19 cellular contexts compared by ENCODE assay signal in the genomic region with DNA sequence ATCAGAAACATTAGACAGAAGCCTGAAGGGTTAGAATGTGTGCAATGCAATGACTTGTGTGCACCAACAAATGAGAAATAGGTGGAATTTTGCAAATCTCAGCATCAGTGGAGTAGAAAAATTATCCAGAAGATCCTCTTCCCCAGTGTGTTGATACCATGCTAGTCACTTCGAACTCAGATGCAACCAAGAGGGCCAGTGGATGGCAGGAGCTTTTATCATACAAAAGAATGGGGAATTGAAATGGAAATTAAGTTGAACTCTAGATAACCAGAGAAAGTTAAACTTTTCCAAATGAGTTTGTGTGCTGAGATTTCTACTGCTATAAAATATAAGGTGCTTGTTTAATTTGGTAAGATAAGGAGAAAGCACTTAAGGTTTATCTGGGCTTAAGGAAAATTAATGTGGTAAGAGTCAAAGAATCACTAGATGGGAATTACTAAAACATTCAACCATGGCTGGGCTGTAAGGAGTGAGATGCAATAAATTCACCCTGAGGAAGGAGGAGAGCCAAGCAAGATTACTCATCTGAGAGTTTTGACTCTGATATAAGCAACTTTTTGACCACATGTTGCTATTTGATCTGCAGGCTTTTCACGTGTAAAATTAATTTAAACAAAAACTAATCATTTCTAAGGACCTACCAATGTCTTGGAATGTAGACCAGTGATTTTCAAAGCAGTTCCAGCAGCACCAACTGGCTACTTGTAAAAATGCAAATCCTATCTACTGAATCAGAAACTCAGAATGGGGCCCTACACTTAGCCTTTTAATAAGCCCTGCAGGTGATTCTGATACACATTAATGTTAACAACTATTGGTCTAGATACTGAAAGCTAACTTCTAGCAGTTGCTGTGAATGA.
A peak's percentile ranks its signal among the peaks of the same experiment; 100 is the strongest.
DNase-seq lines count a peak whose midpoint lies in the region; ATAC-seq, FAIRE-seq and TF ChIP-seq lines count a peak whose summit lies in the region.
"Had no signal": no experiment of that assay in that cellular context is flagged by ENCODE, and none has a peak within 500 bp of the region (broad histone marks: within the 10 kb centered on the region; RNA-seq: fewer than 3 reads in every experiment).

No MANE protein-coding gene starts in this region.

- no peaks in the 10 kb centered on the region for H3K79me1 ChIP-seq in neuronal stem cell (ENCODE audit: low read depth, low read length)

- DNase-seq in HAP-1 (ENCODE audit: low spot score in 2 of 2), result peak; percentile 38 to 60
- peak; percentile 42 for DNase-seq in astrocyte (ENCODE audit: low read depth)
- DNase-seq in neuronal stem cell (ENCODE audit: low spot score), result no peak
- no peak for DNase-seq in NCI-H2171 (lab: John Stamatoyannopoulos, UW)
- no peak for DNase-seq in germinal center (ENCODE audit: low spot score)
- DNase-seq: BE2C, DMS53, KG1, NCI-H1092 treated with DMSO at 0.1 percent for 48 hours, NCI-H146, NCI-H2029, NCI-H226, NCI-H510A treated with DMSO at 0.1 percent for 48 hours, NCI-H748 treated with DMSO at 0.1 percent for 48 hours had no signal

- no peak overlapping the region for H2AK5ac ChIP-seq in neuronal stem cell (ENCODE audit: low read depth, low read length)

- H3K36me3 ChIP-seq in HAP-1 (replicated peaks) (no peaks in the 10 kb centered on the region), astrocyte (ENCODE audit: insufficient read depth, low read length) (no peaks in the 10 kb centered on the region), iPS-18a (ENCODE audit: control insufficient read depth, low read depth, low read length) (no peaks in the 10 kb centered on the region), neuronal stem cell (replicated peaks in 1 of 2; ENCODE audit: control insufficient read depth in 2 of 2, insufficient read depth in 2 of 2, low read length in 2 of 2) (no peaks in the 10 kb centered on the region)
- H3K36me3 ChIP-seq: BE2C had no signal

- H3K4me1 Mint-ChIP-seq in astrocyte (ENCODE audit: low read depth, unreplicated experiment), result peaks cover 2% of the 10 kb centered on the region

- H2BK5ac ChIP-seq in neuronal stem cell (ENCODE audit: low read length), result no peak overlapping the region

- H3K27me3 Mint-ChIP-seq in astrocyte (ENCODE audit: low read depth, unreplicated experiment), result no peaks in the 10 kb centered on the region

- no peak for ATAC-seq in HG02938 (IDR thresholded peaks at IDR 0.05; ENCODE audit: unreplicated experiment)
- ATAC-seq: Panc1, SK-N-SH treated with all-trans-retinoic acid at 6 μM for 48 hours had no signal

- no peak overlapping the region for H2AFZ ChIP-seq in astrocyte (ENCODE audit: low read depth, low read length)
- peak overlapping the region; percentile 55 for H2AFZ ChIP-seq in neuronal stem cell (ENCODE audit: low read length)

- H3K27ac Mint-ChIP-seq in astrocyte (ENCODE audit: unreplicated experiment), result no peak overlapping the region

- H3K4me3 ChIP-seq in HAP-1 (no peak overlapping the region), astrocyte (ENCODE audit: insufficient read depth, low read depth, low read length) (no peak overlapping the region), iPS-18a (ENCODE audit: low read length) (peak overlapping the region; percentile 28), neuronal stem cell (ENCODE audit: low read length in 2 of 2) (no peak overlapping the region)

- TF ChIP-seq CTCF in astrocyte (IDR thresholded peaks at IDR 0.05; ENCODE audit: insufficient read depth, low read depth, low read length), result no peak

- in situ Hi-C loops in HAP-1 (cut with MboI; ENCODE audit: low sequenced_read_pairs), result no loop called here

- no peaks in the 10 kb centered on the region for H3K79me2 ChIP-seq in astrocyte (ENCODE audit: insufficient read depth, low read length)

- H3K18ac ChIP-seq in neuronal stem cell (ENCODE audit: low read length), result no peak overlapping the region

- no peaks in the 10 kb centered on the region for H3K36me3 Mint-ChIP-seq in astrocyte (ENCODE audit: low read depth, unreplicated experiment)

- no peak overlapping the region for H4K8ac ChIP-seq in neuronal stem cell (ENCODE audit: low read depth, low read length)

- no peak overlapping the region for H2BK15ac ChIP-seq in neuronal stem cell (ENCODE audit: low read length)

- no peaks in the 10 kb centered on the region for H3K9me3 Mint-ChIP-seq in astrocyte (ENCODE audit: unreplicated experiment)

- H4K91ac ChIP-seq in neuronal stem cell (ENCODE audit: low read depth, low read length, poor library complexity), result no peak overlapping the region

- H3K9me3 ChIP-seq in HAP-1 (no peaks in the 10 kb centered on the region), astrocyte (ENCODE audit: insufficient read depth, low read depth, low read length) (no peaks in the 10 kb centered on the region), iPS-18a (ENCODE audit: control insufficient read depth, low read depth, low read length) (no peaks in the 10 kb centered on the region), neuronal stem cell (replicated peaks in 1 of 2; ENCODE audit: control insufficient read depth in 2 of 2, insufficient read depth in 1 of 2, low read depth in 1 of 2, low read length in 2 of 2) (no peaks in the 10 kb centered on the region)
- H3K9me3 ChIP-seq: BE2C had no signal

- H3K4me2 ChIP-seq in astrocyte (ENCODE audit: low read length) (no peak overlapping the region), neuronal stem cell (ENCODE audit: insufficient read depth, low read length, poor library complexity, severe bottlenecking) (no peak overlapping the region)

- H3K27ac ChIP-seq in astrocyte (ENCODE audit: low read depth, low read length) (no peak overlapping the region), iPS-18a (ENCODE audit: low read length) (peak overlapping the region; percentile 19), neuronal stem cell (replicated peaks; ENCODE audit: low read length) (no peak overlapping the region)

- no peak overlapping the region for H3K4ac ChIP-seq in neuronal stem cell (ENCODE audit: low read length)

- H2BK12ac ChIP-seq in neuronal stem cell (ENCODE audit: low read length), result no peak overlapping the region

- no peak overlapping the region for H2BK120ac ChIP-seq in neuronal stem cell (ENCODE audit: low read depth, low read length)

- H3K27me3 ChIP-seq in HAP-1 (ENCODE audit: low read depth), result no peaks in the 10 kb centered on the region
- H3K27me3 ChIP-seq in astrocyte (ENCODE audit: insufficient read depth, low read length), result no peaks in the 10 kb centered on the region
- H3K27me3 ChIP-seq in iPS-18a (ENCODE audit: control insufficient read depth, insufficient read depth, low read length), result no peaks in the 10 kb centered on the region
- H3K27me3 ChIP-seq in neuronal stem cell (ENCODE audit: control insufficient read depth in 3 of 3, insufficient read depth in 3 of 3, low read depth in 1 of 3, low read length in 3 of 3), result no peaks in the 10 kb centered on the region
- H3K27me3 ChIP-seq: BE2C had no signal

- peaks cover 15% of the 10 kb centered on the region for H3K4me1 ChIP-seq in HAP-1
- H3K4me1 ChIP-seq in astrocyte (ENCODE audit: insufficient read depth, low read length), result no peaks in the 10 kb centered on the region
- H3K4me1 ChIP-seq in iPS-18a (ENCODE audit: control insufficient read depth, low read depth, low read length), result peaks cover 35% of the 10 kb centered on the region
- H3K4me1 ChIP-seq in neuronal stem cell (ENCODE audit: control insufficient read depth in 2 of 2, insufficient read depth in 1 of 2, low read depth in 1 of 2, low read length in 2 of 2), result peaks cover 0 to 16% of the 10 kb centered on the region in 2 donors
- H3K4me1 ChIP-seq: BE2C had no signal

- H3K9ac ChIP-seq in astrocyte (ENCODE audit: low read length) (no peak overlapping the region), iPS-18a (ENCODE audit: low read length) (peak overlapping the region; percentile 4), neuronal stem cell (ENCODE audit: low read depth, low read length, poor library complexity) (no peak overlapping the region)

- no peak overlapping the region for H3K4me3 Mint-ChIP-seq in astrocyte (ENCODE audit: unreplicated experiment)

- no peak for FAIRE-seq in astrocyte (lab: Jason Lieb, UNC)
- FAIRE-seq: D721Med had no signal

- WGBS in neuronal stem cell (ENCODE audit: extremely low coverage in 2 of 2, insufficient read length in 2 of 2, insufficient replicate concordance in 1 of 2), 2 donors, result no CpG with 5 or more reads among the region's 2 CpGs

- H3K14ac ChIP-seq in neuronal stem cell (ENCODE audit: low read length), result no peak overlapping the region

- no peak overlapping the region for H3K23ac ChIP-seq in neuronal stem cell (ENCODE audit: low read depth, low read length, poor library complexity)

- H4K20me1 ChIP-seq in astrocyte (ENCODE audit: insufficient read depth, low read length), result no peaks in the 10 kb centered on the region

Comparison
In these comparisons a context has a peak if more than half of its experiments do, and no peak if none do; other contexts are left out.
1. DNase-seq: peak in HAP-1 (2 of 2) and astrocyte (single experiment); none in neuronal stem cell (single experiment), NCI-H2171 (single experiment) and germinal center (single experiment).